Comparison of ENCODE assay signal across 11 cellular contexts in genomic region chr6:155079985-155080452, GRCh38.
DNase-seq lines count a peak whose midpoint lies in the region; ATAC-seq and TF ChIP-seq lines count a peak whose summit lies in the region.
"Had no signal": no experiment of that assay in that cellular context is flagged by ENCODE, and none has a peak within 500 bp of the region (broad histone marks: within the 10 kb centered on the region; RNA-seq: fewer than 3 reads in every experiment).

No MANE protein-coding gene starts in this region.

- H2AFZ ChIP-seq in smooth muscle cell (ENCODE audit: low read depth) = no peak overlapping the region

- peaks cover 38% of the 10 kb centered on the region for H3K4me1 Mint-ChIP-seq in WTC11

- CTCF ChIA-PET in WTC11 (lab: Charles Lee) = no interaction called here

- H3K27me3 Mint-ChIP-seq in WTC11 (ENCODE audit: low read depth) = no peaks in the 10 kb centered on the region

- H3K36me3 ChIP-seq in smooth muscle cell (ENCODE audit: low read depth) = no peaks in the 10 kb centered on the region
- H3K36me3 ChIP-seq: gastroesophageal sphincter had no signal

- DNase-seq in activated CD4-positive, alpha-beta T cell treated with anti-CD3 and anti-CD28 coated beads, Interleukin-2, amount 50 U/mL, for 48 hours = peak; percentile 24 to 39
- no peak for DNase-seq in activated CD4-positive, alpha-beta T cell treated with anti-CD3 and anti-CD28 coated beads, Interleukin-2, amount 50 U/mL, for 4 hours
- DNase-seq in WTC11 (ENCODE audit: low spot score) = no peak
- no peak for DNase-seq in smooth muscle cell (lab: John Stamatoyannopoulos, UW; ENCODE audit: unreplicated experiment)
- no peak for DNase-seq in inferior parietal cortex (ENCODE audit: extremely low spot score)
- DNase-seq: NCI-H2171 had no signal

- peak overlapping the region; percentile 96 for H3K27ac ChIP-seq in smooth muscle cell (ENCODE audit: low read depth)
- H3K27ac ChIP-seq: gastroesophageal sphincter had no signal

- no peak overlapping the region for H3K4me3 ChIP-seq in smooth muscle cell
- H3K4me3 ChIP-seq: gastroesophageal sphincter had no signal

- WGBS in smooth muscle cell (ENCODE audit: low lambda C conversion rate) = 37% methylated on average over 7 of the region's 7 CpGs

- no peaks in the 10 kb centered on the region for H3K9me3 ChIP-seq in smooth muscle cell (replicated peaks; ENCODE audit: low read depth)
- H3K9me3 ChIP-seq: gastroesophageal sphincter had no signal

- no peaks in the 10 kb centered on the region for H3K27me3 ChIP-seq in smooth muscle cell (ENCODE audit: low read depth)
- H3K27me3 ChIP-seq: gastroesophageal sphincter had no signal

- H3F3A ChIP-seq in smooth muscle cell (ENCODE audit: low read depth) = peaks cover 14% of the 10 kb centered on the region

- H3K4me2 ChIP-seq in smooth muscle cell = peak overlapping the region; percentile 29

- peaks cover 34% of the 10 kb centered on the region for H3K4me1 ChIP-seq in smooth muscle cell (ENCODE audit: low read depth)

- H3K9me3 Mint-ChIP-seq in WTC11 = no peaks in the 10 kb centered on the region
- H3K9me3 Mint-ChIP-seq: T-helper 1 cell treated with Interleukin-12 subunit alpha and Interleukin-12 subunit beta and Interleukin-4 antibody, amounts not matched to agents 30 μg/mL and 1 μg/mL, for 36 hours had no signal

- POLR2A ChIA-PET in WTC11 (lab: Charles Lee) = no interaction called here

- no peaks in the 10 kb centered on the region for H4K20me1 ChIP-seq in smooth muscle cell (ENCODE audit: low read depth)

- peak overlapping the region; percentile 30 for H3K9ac ChIP-seq in smooth muscle cell (ENCODE audit: low read depth)

- no peaks in the 10 kb centered on the region for H3K79me2 ChIP-seq in smooth muscle cell (ENCODE audit: low read depth)

- ATAC-seq in HG03175 (IDR thresholded peaks at IDR 0.05; ENCODE audit: unreplicated experiment) = peak; percentile 49
- ATAC-seq in WTC11 = no peak
- ATAC-seq in activated CD4-positive, CD25-positive, alpha-beta regulatory T cell treated with anti-CD3 and anti-CD28 coated beads, Interleukin-2, amount 50 U/mL, for 24 hours = no peak
- no peak for ATAC-seq in SK-N-SH treated with all-trans-retinoic acid at 6 μM for 48 hours
- ATAC-seq: gastroesophageal sphincter had no signal

- H3K36me3 Mint-ChIP-seq in WTC11 = no peaks in the 10 kb centered on the region

- H3K27ac Mint-ChIP-seq in WTC11 = peak overlapping the region; percentile 74
- H3K27ac Mint-ChIP-seq: T-helper 1 cell treated with Interleukin-12 subunit alpha and Interleukin-12 subunit beta and Interleukin-4 antibody, amounts not matched to agents 30 μg/mL and 1 μg/mL, for 36 hours had no signal

- H3K4me3 Mint-ChIP-seq in WTC11 = no peak overlapping the region
- H3K4me3 Mint-ChIP-seq: T-helper 1 cell treated with Interleukin-12 subunit alpha and Interleukin-12 subunit beta and Interleukin-4 antibody, amounts not matched to agents 30 μg/mL and 1 μg/mL, for 36 hours had no signal

- TF ChIP-seq CTCF in WTC11 (IDR thresholded peaks at IDR 0.05) (no peak), smooth muscle cell (IDR thresholded peaks at IDR 0.05; ENCODE audit: borderline replicate concordance, insufficient read depth, poor library complexity, severe bottlenecking) (no peak)

TF ChIP-seq in WTC11, 78 proteins besides CTCF, POLR2A, EP300 and RAD21 (continues in another document):
- TF ChIP-seq ZNF219 (CRISPR knock-in tag; IDR thresholded peaks at IDR 0.05; ENCODE audit: borderline replicate concordance) (no peak), MLX (CRISPR knock-in tag; IDR thresholded peaks at IDR 0.05) (no peak), ZNF532 (CRISPR knock-in tag; IDR thresholded peaks at IDR 0.05; ENCODE audit: borderline replicate concordance) (no peak), CREM (CRISPR knock-in tag; IDR thresholded peaks at IDR 0.05) (no peak)

TF ChIP-seq in SK-N-SH treated with all-trans-retinoic acid at 6 μM for 48 hours, 23 proteins besides CTCF, POLR2A, EP300 and RAD21:
- no peak for TF ChIP-seq ZNF8 (CRISPR knock-in tag; IDR thresholded peaks at IDR 0.05)
- no peak for TF ChIP-seq ZNF565 (CRISPR knock-in tag; conservative IDR thresholded peaks at IDR 0.05; ENCODE audit: low read depth)
- TF ChIP-seq PATZ1 (CRISPR knock-in tag; IDR thresholded peaks at IDR 0.05; ENCODE audit: borderline replicate concordance) = no peak
- no peak for TF ChIP-seq POU6F1 (CRISPR knock-in tag; IDR thresholded peaks at IDR 0.05; ENCODE audit: borderline replicate concordance, low read depth)
- no peak for TF ChIP-seq CSDC2 (CRISPR knock-in tag; IDR thresholded peaks at IDR 0.05)
- no peak for TF ChIP-seq BACH2 (CRISPR knock-in tag; IDR thresholded peaks at IDR 0.05; ENCODE audit: borderline replicate concordance)

Comparison
In these comparisons a context has a peak if more than half of its experiments do, and no peak if none do; other contexts are left out.
1. DNase-seq: peak in activated CD4-positive, alpha-beta T cell treated with anti-CD3 and anti-CD28 coated beads, Interleukin-2, amount 50 U/mL, for 48 hours (2 of 2); none in activated CD4-positive, alpha-beta T cell treated with anti-CD3 and anti-CD28 coated beads, Interleukin-2, amount 50 U/mL, for 4 hours (0 of 2), WTC11 (single experiment), smooth muscle cell (single experiment) and inferior parietal cortex (single experiment).